ENCODE assay signal across 15 cellular contexts in genomic region chr11:45736424-45736823, GRCh38.
A peak's percentile ranks its signal among the peaks of the same experiment; 100 is the strongest.
DNase-seq lines count a peak whose midpoint lies in the region; ATAC-seq, FAIRE-seq and TF ChIP-seq lines count a peak whose summit lies in the region.
"Had no signal": no experiment of that assay in that cellular context is flagged by ENCODE, and none has a peak within 500 bp of the region (broad histone marks: within the 10 kb centered on the region; RNA-seq: fewer than 3 reads in every experiment).

No MANE protein-coding gene starts in this region.

- no peak for TF ChIP-seq CTCF in A549 (IDR thresholded peaks at IDR 0.05)
- TF ChIP-seq CTCF in cardiac fibroblast (IDR thresholded peaks at IDR 0.05; ENCODE audit: low read depth, low read length) = no peak
- no peak for TF ChIP-seq CTCF in right lobe of liver (IDR thresholded peaks at IDR 0.05)
- TF ChIP-seq CTCF in GM23338 (conservative IDR thresholded peaks at IDR 0.05; ENCODE audit: low read depth in 2 of 2) = no peak
- no peak for TF ChIP-seq CTCF in glutamatergic neuron (IDR thresholded peaks at IDR 0.05; ENCODE audit: partially characterized antibody, unreplicated experiment)

- H3K36me3 Mint-ChIP-seq in GM23338 (ENCODE audit: low read depth) (peaks cover 10% of the 10 kb centered on the region), glutamatergic neuron (ENCODE audit: unreplicated experiment) (peaks cover 4% of the 10 kb centered on the region)
- H3K36me3 Mint-ChIP-seq: activated naive CD4-positive, alpha-beta T cell treated with anti-CD3 and anti-CD28 coated beads, Interleukin-2, amount 50 U/mL, for 24 hours; CD4-positive, CD25-positive, alpha-beta regulatory T cell had no signal

- TF ChIP-seq POLR2A in A549 (IDR thresholded peaks at IDR 0.05; ENCODE audit: low read length) (no peak), right lobe of liver (IDR thresholded peaks at IDR 0.05) (no peak)

- TF ChIP-seq EP300 in A549 (IDR thresholded peaks at IDR 0.05) = no peak; a peak in 1 of 5 replicates

- H3K27me3 Mint-ChIP-seq in GM23338 (ENCODE audit: insufficient read depth, low read depth, poor library complexity) = peaks cover 3% of the 10 kb centered on the region
- H3K27me3 Mint-ChIP-seq in glutamatergic neuron (ENCODE audit: unreplicated experiment) = peaks cover 2% of the 10 kb centered on the region
- H3K27me3 Mint-ChIP-seq: activated CD4-positive, alpha-beta T cell treated with anti-CD3 and anti-CD28 coated beads, Interleukin-2, amount 10 ng/mL, durations not matched to agents 7 days and 5 days; activated naive CD4-positive, alpha-beta T cell treated with anti-CD3 and anti-CD28 coated beads, Interleukin-2, amount 50 U/mL, for 24 hours had no signal

- POLR2A ChIA-PET in A549 (lab: Yijun Ruan, JAX) = no interaction called here

- H3K4me1 ChIP-seq in A549 = peaks cover 8% of the 10 kb centered on the region; the same call in 2 of the 3 replicates
- H3K4me1 ChIP-seq in right lobe of liver = peaks cover 0 to 7% (median 2%) of the 10 kb centered on the region in 4 donors
- no peaks in the 10 kb centered on the region for H3K4me1 ChIP-seq in GM23338 (ENCODE audit: insufficient read depth)
- H3K4me1 ChIP-seq in Karpas-422 (ENCODE audit: low read length) = no peaks in the 10 kb centered on the region

- H3K4me1 Mint-ChIP-seq in GM23338 = no peaks in the 10 kb centered on the region
- H3K4me1 Mint-ChIP-seq in glutamatergic neuron (ENCODE audit: low read depth, unreplicated experiment) = peaks cover 4% of the 10 kb centered on the region
- H3K4me1 Mint-ChIP-seq: activated CD4-positive, alpha-beta T cell treated with anti-CD3 and anti-CD28 coated beads, Interleukin-2, amount 10 ng/mL, durations not matched to agents 7 days and 5 days; CD4-positive, CD25-positive, alpha-beta regulatory T cell had no signal

- H3K27ac Mint-ChIP-seq in GM23338 = no peak overlapping the region
- H3K27ac Mint-ChIP-seq in glutamatergic neuron (ENCODE audit: unreplicated experiment) = no peak overlapping the region
- H3K27ac Mint-ChIP-seq: activated CD4-positive, alpha-beta T cell treated with anti-CD3 and anti-CD28 coated beads, Interleukin-2, amount 10 ng/mL, durations not matched to agents 7 days and 5 days; CD4-positive, CD25-positive, alpha-beta regulatory T cell had no signal

- H3K9me3 ChIP-seq in A549 (no peaks in the 10 kb centered on the region), right lobe of liver (no peaks in the 10 kb centered on the region), Karpas-422 (ENCODE audit: low read length) (no peaks in the 10 kb centered on the region)
- H3K9me3 ChIP-seq: neutrophil had no signal

- H3K9me3 Mint-ChIP-seq in GM23338 (peaks cover 19% of the 10 kb centered on the region), glutamatergic neuron (ENCODE audit: unreplicated experiment) (peaks cover 3% of the 10 kb centered on the region)
- H3K9me3 Mint-ChIP-seq: activated CD4-positive, alpha-beta T cell treated with anti-CD3 and anti-CD28 coated beads, Interleukin-2, amount 10 ng/mL, durations not matched to agents 7 days and 5 days; activated naive CD4-positive, alpha-beta T cell treated with anti-CD3 and anti-CD28 coated beads, Interleukin-2, amount 50 U/mL, for 24 hours had no signal

- no peaks in the 10 kb centered on the region for H3K36me3 ChIP-seq in right lobe of liver
- H3K36me3 ChIP-seq in GM23338 (ENCODE audit: insufficient read depth) = no peaks in the 10 kb centered on the region
- no peaks in the 10 kb centered on the region for H3K36me3 ChIP-seq in Karpas-422 (ENCODE audit: insufficient read depth, low read length)
- H3K36me3 ChIP-seq: neutrophil had no signal

- H3K27ac ChIP-seq in A549 (peak overlapping the region; percentile 42 to 53; a peak in 5 of 6 replicates), right lobe of liver (peak overlapping the region in 1 of 3 donors; percentile 66), GM23338 (ENCODE audit: low read depth) (no peak overlapping the region), Karpas-422 (ENCODE audit: low read length) (no peak overlapping the region)
- H3K27ac ChIP-seq: neutrophil had no signal

- H3K9ac ChIP-seq in Karpas-422 (ENCODE audit: low read length) = no peak overlapping the region

- CTCF ChIA-PET in A549 (lab: Yijun Ruan, JAX) = interaction anchor here (0.9 kb wide), 1 partner anchor 35 kb away, joined by 4 read pairs; no protein-coding TSS in a partner anchor

- H3K79me2 ChIP-seq in GM23338 (replicated peaks; ENCODE audit: insufficient read depth) (no peaks in the 10 kb centered on the region), Karpas-422 (ENCODE audit: low read length) (no peaks in the 10 kb centered on the region)

- H4K20me1 ChIP-seq in GM23338 (replicated peaks; ENCODE audit: insufficient read depth) = no peaks in the 10 kb centered on the region
- H4K20me1 ChIP-seq in Karpas-422 (ENCODE audit: insufficient read depth, low read depth, low read length) = no peaks in the 10 kb centered on the region

- H3K4me3 Mint-ChIP-seq in GM23338 (no peak overlapping the region), glutamatergic neuron (ENCODE audit: unreplicated experiment) (no peak overlapping the region)
- H3K4me3 Mint-ChIP-seq: activated CD4-positive, alpha-beta T cell treated with anti-CD3 and anti-CD28 coated beads, Interleukin-2, amount 10 ng/mL, durations not matched to agents 7 days and 5 days; activated naive CD4-positive, alpha-beta T cell treated with anti-CD3 and anti-CD28 coated beads, Interleukin-2, amount 50 U/mL, for 24 hours; CD4-positive, CD25-positive, alpha-beta regulatory T cell had no signal

- peak; percentile 52 to 85; a peak in 5 of 6 replicates for ATAC-seq in A549
- ATAC-seq in right lobe of liver = peak; percentile 96 to 99 (median 98)
- ATAC-seq in GM23338 = no peak

- no peak overlapping the region for H3K4me3 ChIP-seq in A549
- H3K4me3 ChIP-seq in cardiac fibroblast (replicated peaks in 1 of 2; ENCODE audit: low read depth in 2 of 2, low read length in 2 of 2) = no peak overlapping the region
- H3K4me3 ChIP-seq in right lobe of liver = no peak overlapping the region
- H3K4me3 ChIP-seq in GM23338 = no peak overlapping the region
- no peak overlapping the region for H3K4me3 ChIP-seq in Karpas-422 (ENCODE audit: low read length)

- intact Hi-C loops in right lobe of liver (cut with DNase I) = no loop called here

- H3F3A ChIP-seq in GM23338 (replicated peaks; ENCODE audit: low read depth) = no peaks in the 10 kb centered on the region

- H3K4me2 ChIP-seq in A549 = peak overlapping the region; percentile 25; the same call in 2 of the 3 replicates
- H3K4me2 ChIP-seq in GM23338 = no peak overlapping the region
- H3K4me2 ChIP-seq in Karpas-422 (ENCODE audit: low read depth, low read length, poor library complexity, severe bottlenecking) = no peak overlapping the region

- no peak for TF ChIP-seq RAD21 in A549 (conservative IDR thresholded peaks at IDR 0.05 in 1 of 2, IDR thresholded peaks at IDR 0.05 in 1 of 2)

- H3K9me2 ChIP-seq in GM23338 (ENCODE audit: insufficient read depth) = peaks cover 4% of the 10 kb centered on the region; the same call in 1 of the 2 replicates
- H3K9me2 ChIP-seq in Karpas-422 (replicated peaks; ENCODE audit: insufficient read depth, low read length) = no peaks in the 10 kb centered on the region

- DNase-seq in A549 (ENCODE audit: low read depth in 1 of 2, low spot score in 1 of 2) = peak in 1 of 2 experiments; percentile 56
- DNase-seq in HPDE6-E6E7 (ENCODE audit: extremely low spot score) = peak; percentile 76
- DNase-seq in cardiac fibroblast (ENCODE audit: low read depth in 2 of 2) = peak; percentile 49 to 71
- peak; percentile 67 to 79 (median 79) for DNase-seq in right lobe of liver
- no peak for DNase-seq in GM23338 (ENCODE audit: low spot score)
- DNase-seq in Karpas-422 = no peak
- DNase-seq in glutamatergic neuron = no peak
- DNase-seq in NCI-H2107 treated with DMSO at 0.1 percent for 48 hours (lab: John Stamatoyannopoulos, UW; ENCODE audit: unreplicated experiment) = no peak
- DNase-seq: activated CD4-positive, alpha-beta T cell treated with anti-CD3 and anti-CD28 coated beads, Interleukin-2, amount 10 ng/mL, durations not matched to agents 7 days and 5 days; CD4-positive, CD25-positive, alpha-beta regulatory T cell; effector memory CD4-positive, alpha-beta T cell; islet precursor cell; NCI-H748 treated with DMSO at 0.1 percent for 48 hours had no signal

- H2AFZ ChIP-seq in GM23338 (no peak overlapping the region), Karpas-422 (ENCODE audit: low read length) (no peak overlapping the region)

- FAIRE-seq in A549 (lab: Jason Lieb, UNC) = no peak

- H3K27me3 ChIP-seq in right lobe of liver = no peaks in the 10 kb centered on the region
- H3K27me3 ChIP-seq in GM23338 (ENCODE audit: insufficient read depth) = no peaks in the 10 kb centered on the region
- H3K27me3 ChIP-seq in Karpas-422 (ENCODE audit: low read length) = no peaks in the 10 kb centered on the region

- WGBS in A549 (ENCODE audit: missing lambda C conversion rate) = 69% methylated on average over 2 of the region's 2 CpGs
- 9% methylated on average over 2 of the region's 2 CpGs for WGBS in right lobe of liver (ENCODE audit: insufficient coverage, low coverage, low lambda C conversion rate, missing lambda C conversion rate)

TF ChIP-seq in A549, 52 proteins besides CTCF, POLR2A, EP300 and RAD21:
- TF ChIP-seq FOSL2 (IDR thresholded peaks at IDR 0.05) = no peak
- TF ChIP-seq FOSL2 (CRISPR knock-in tag; IDR thresholded peaks at IDR 0.05) = no peak
- 0 out of 2 replicates have a peak, but pooled peaks have one; percentile 12 for TF ChIP-seq HES2 (IDR thresholded peaks at IDR 0.05)
- TF ChIP-seq CEBPB (IDR thresholded peaks at IDR 0.05) = peak; percentile 8 to 58; a peak in 2 of 4 replicates

TF ChIP-seq in GM23338, 12 proteins besides CTCF, POLR2A, EP300 and RAD21 (continues in another document):
- no peak for TF ChIP-seq CREB1 (CRISPR knock-in tag; IDR thresholded peaks at IDR 0.05; ENCODE audit: low read depth)
- no peak for TF ChIP-seq NANOG (IDR thresholded peaks at IDR 0.05; ENCODE audit: borderline replicate concordance)
- TF ChIP-seq EZH2 (IDR thresholded peaks at IDR 0.05; ENCODE audit: low read depth, unreplicated experiment) = no peak

Comparison
In these comparisons a context has a peak if more than half of its experiments do, and no peak if none do; other contexts are left out.
1. DNase-seq: peak in HPDE6-E6E7 (single experiment), cardiac fibroblast (2 of 2) and right lobe of liver (3 of 3); none in GM23338 (single experiment), Karpas-422 (single experiment), glutamatergic neuron (single experiment) and NCI-H2107 treated with DMSO at 0.1 percent for 48 hours (single experiment).
2. H3K27ac ChIP-seq: peak in A549 (2 of 2); none in GM23338 (single experiment) and Karpas-422 (single experiment).